ENCODE assay signal across 39 cellular contexts in genomic region chr10:133190225-133190624, GRCh38. TPM values are rescaled to one million over a fixed set of nuclear protein-coding genes. Genes with fewer than 3 reads are reported as not detected.
DNase-seq lines count a peak whose midpoint lies in the region; ATAC-seq, FAIRE-seq and TF ChIP-seq lines count a peak whose summit lies in the region.
"Had no signal": no experiment of that assay in that cellular context is flagged by ENCODE, and none has a peak within 500 bp of the region (broad histone marks: within the 10 kb centered on the region; RNA-seq: fewer than 3 reads in every experiment).

No MANE protein-coding gene starts in this region.

- TF ChIP-seq EP300 in HepG2 (IDR thresholded peaks at IDR 0.05; ENCODE audit: low read depth in 2 of 2, low read length in 2 of 2), result no peak
- TF ChIP-seq EP300 in HepG2 (CRISPR knock-in tag; IDR thresholded peaks at IDR 0.05; ENCODE audit: borderline replicate concordance), result no peak

- DNase-seq in Right ventricle myocardium inferior (ENCODE audit: missing footprints) (peak; percentile 42), cardiac septum (ENCODE audit: low spot score) (no peak), right cardiac atrium (peak in 2 of 3 donors; percentile 1 to 9), left ventricle myocardium superior (no peak), HepG2 (ENCODE audit: low spot score) (no peak), right lobe of liver (no peak)
- DNase-seq: 8988T; ACHN; AML-193; BE2C; C1 segment of cervical spinal cord; Caco-2; Calu3; CD4-positive, alpha-beta memory T cell; CD4-positive, alpha-beta T cell; CD4-positive, CD25-positive, alpha-beta regulatory T cell; CD8-positive, alpha-beta memory T cell; CD8-positive, alpha-beta T cell; COR-L47; DMS 273 treated with DMSO at 0.1 percent for 48 hours; DMS153; DMS53; DMS79; DMS79 treated with DMSO at 0.1 percent for 48 hours; DND-41; EL had no signal

- no TSS peak for BruUV-seq in HepG2 (replicated peaks; lab: Mats Ljungman, UMichigan)

- no peak overlapping the region for H3K4me2 ChIP-seq in HepG2 (ENCODE audit: low read depth, low read length)
- H3K4me2 ChIP-seq: A549, BLaER1 had no signal

- no peaks in the 10 kb centered on the region for H3K27me3 ChIP-seq in right cardiac atrium (ENCODE audit: control insufficient read depth, insufficient read depth)
- H3K27me3 ChIP-seq in HepG2 (ENCODE audit: control insufficient read depth in 1 of 2, insufficient read depth in 2 of 2, low read length in 2 of 2), result peaks cover 11 to 52% of the 10 kb centered on the region in 2 experiments; a peak in 4 of 5 replicates
- no peaks in the 10 kb centered on the region for H3K27me3 ChIP-seq in right lobe of liver
- H3K27me3 ChIP-seq: BLaER1 had no signal

- in situ Hi-C loops in HepG2 (cut with HindIII; ENCODE audit: extremely low pct_ligation_motif_present, low pct_unique_long_range_greater_than_20kb), result no loop called here

- ATAC-seq in Right ventricle myocardium inferior, result no peak
- ATAC-seq in right cardiac atrium, result no peak
- no peak for ATAC-seq in left ventricle myocardium superior
- ATAC-seq in HepG2, result no peak
- ATAC-seq in right lobe of liver, result no peak
- ATAC-seq: CD8-positive, alpha-beta T cell had no signal

- H3K27ac ChIP-seq in right cardiac atrium (ENCODE audit: low read length), result no peak overlapping the region
- no peak overlapping the region for H3K27ac ChIP-seq in HepG2 (ENCODE audit: extremely low read length, insufficient read depth, low read length)
- no peak overlapping the region for H3K27ac ChIP-seq in right lobe of liver
- H3K27ac ChIP-seq: 22Rv1; A549; BLaER1; BLaER1 treated with 17β-estradiol and CSF1 and Interleukin-3, amounts not matched to agents 10 nM and 100 nM; C4-2B had no signal

- intact Hi-C loops in Right ventricle myocardium inferior (cut with DNase I), result no loop called here
- intact Hi-C loops in cardiac septum (cut with DNase I), result no loop called here
- intact Hi-C loops in right cardiac atrium (cut with DNase I), result no loop called here
- intact Hi-C loops in left ventricle myocardium superior (cut with micrococcal nuclease), result no loop called here
- intact Hi-C loops in HepG2 (cut with micrococcal nuclease; ENCODE audit: unreplicated experiment), result no loop called here
- intact Hi-C loops in right lobe of liver (cut with DNase I), result no loop called here

- TF ChIP-seq CTCF in HepG2 (CRISPR knock-in tag; IDR thresholded peaks at IDR 0.05) (no peak), right lobe of liver (IDR thresholded peaks at IDR 0.05) (no peak)

- no peaks in the 10 kb centered on the region for H3K9me3 ChIP-seq in right cardiac atrium (ENCODE audit: control insufficient read depth, low read length)
- H3K9me3 ChIP-seq in HepG2 (ENCODE audit: low read length), result no peaks in the 10 kb centered on the region
- H3K9me3 ChIP-seq in right lobe of liver, result no peaks in the 10 kb centered on the region
- H3K9me3 ChIP-seq: BE2C had no signal

- FAIRE-seq in HepG2 (lab: Jason Lieb, UNC), result no peak
- FAIRE-seq: A204.1, A549, D721Med had no signal

- H3K79me2 ChIP-seq in HepG2 (ENCODE audit: insufficient read depth, low read length), result no peaks in the 10 kb centered on the region

- 96% methylated on average over 10 of the region's 10 CpGs for WGBS in right cardiac atrium
- 41% methylated on average over 10 of the region's 10 CpGs for WGBS in HepG2 (ENCODE audit: low lambda C conversion rate)
- 85% methylated on average over 8 of the region's 10 CpGs for WGBS in right lobe of liver (ENCODE audit: insufficient coverage, low coverage, low lambda C conversion rate, missing lambda C conversion rate)

- H3K4me3 ChIP-seq in right cardiac atrium (ENCODE audit: low read length) (no peak overlapping the region), HepG2 (replicated peaks in 1 of 3; ENCODE audit: insufficient read depth in 1 of 3, low read depth in 2 of 3, low read length in 3 of 3) (no peak overlapping the region), right lobe of liver (no peak overlapping the region)
- H3K4me3 ChIP-seq: A549; BLaER1; BLaER1 treated with 17β-estradiol and CSF1 and Interleukin-3, amounts not matched to agents 10 nM and 100 nM had no signal

- POLR2A ChIA-PET in HepG2 (lab: Yijun Ruan, JAX), result no interaction called here

- H3K36me3 ChIP-seq in HepG2 (replicated peaks in 1 of 2; ENCODE audit: control insufficient read depth in 1 of 2, insufficient read depth in 2 of 2, low read length in 2 of 2) (no peaks in the 10 kb centered on the region), right lobe of liver (no peaks in the 10 kb centered on the region)
- H3K36me3 ChIP-seq: BE2C, BLaER1 had no signal

- TF ChIP-seq POLR2A in HepG2 (IDR thresholded peaks at IDR 0.05; ENCODE audit: insufficient read depth in 1 of 2, low read depth in 2 of 2, low read length in 2 of 2), result no peak
- no peak for TF ChIP-seq POLR2A in right lobe of liver (IDR thresholded peaks at IDR 0.05)

- H3K4me1 ChIP-seq in right cardiac atrium (ENCODE audit: control insufficient read depth, insufficient read depth, low read length) (no peaks in the 10 kb centered on the region), HepG2 (ENCODE audit: insufficient read depth, low read length) (peaks cover 10% of the 10 kb centered on the region; the same call in 1 of the 2 replicates), right lobe of liver (no peaks in the 10 kb centered on the region)
- H3K4me1 ChIP-seq: A549, BE2C, Caco-2 had no signal

- no peak for TF ChIP-seq RAD21 in HepG2 (CRISPR knock-in tag; IDR thresholded peaks at IDR 0.05)

- H2AFZ ChIP-seq in HepG2 (ENCODE audit: low read length), result no peak overlapping the region

- CTCF ChIA-PET in HepG2 (lab: Yijun Ruan, JAX; ENCODE audit: low intra/inter-chr PET ratio, low total read pairs), result no interaction called here

- no peak overlapping the region for H3K9ac ChIP-seq in HepG2 (ENCODE audit: insufficient read depth, low read depth, low read length)
- H3K9ac ChIP-seq: BLaER1; BLaER1 treated with 17β-estradiol and CSF1 and Interleukin-3, amounts not matched to agents 10 nM and 100 nM had no signal

- H4K20me1 ChIP-seq in HepG2 (ENCODE audit: insufficient read depth, low read length), result no peaks in the 10 kb centered on the region

RNA-seq across cellular contexts. Expression of gene KNDC1, which starts 30.2 kb away (rescaled TPM):
- total RNA-seq in Right ventricle myocardium inferior (not detected), cardiac septum (0.05 TPM), right cardiac atrium (1 to 10 TPM in 2 of 4 donors, under 1 TPM in 2; 0.41 to 1.4 (median 0.91) TPM), left ventricle myocardium superior (0.20 TPM), HepG2 (2016; rRNA removed; fragmentation: Illumina TruSeq; extraction: Trizol) (0.44 TPM in 1 of 2 replicates, not detected in the other), right lobe of liver (10 to 100 TPM in 2 of 6 experiments, 1 to 10 TPM in 3, under 1 TPM in 1; 0.54 to 11.6 (median 8.2) TPM)
- polyA plus RNA-seq in right cardiac atrium (0.23 TPM), HepG2 (2011; rRNA removed) (0.56 and 0.69 TPM in 2 replicates)
- total RNA-seq in HepG2 (2016; cell fraction: cytosol; rRNA removed; fragmentation: Illumina TruSeq; extraction: Trizol; ENCODE audit: low read depth), result not detected in 2 replicates
- not detected in 2 replicates for total RNA-seq in HepG2 (2016; cell fraction: insoluble cytoplasmic fraction; rRNA removed; fragmentation: Illumina TruSeq; extraction: Trizol)
- 0.38 TPM in 1 of 2 replicates, not detected in the other for total RNA-seq in HepG2 (2016; cell fraction: membrane; rRNA removed; fragmentation: Illumina TruSeq; extraction: Trizol)
- not detected in 2 replicates for total RNA-seq in HepG2 (2016; cell fraction: nucleus; rRNA removed; fragmentation: Illumina TruSeq; extraction: Trizol)
- 0.09 and 0.66 TPM in 2 replicates for polyA plus RNA-seq in HepG2 (2011; cell fraction: cytosol; rRNA removed)
- 1.3 and 3.3 TPM in 2 replicates for polyA plus RNA-seq in HepG2 (2011; cell fraction: nucleus; rRNA removed)
- polyA plus RNA-seq in HepG2 (2012), result 0.17 TPM in 1 of 2 replicates, not detected in the other
- polyA plus RNA-seq in HepG2 (2016; cell fraction: cytosol; fragmentation: Illumina TruSeq; extraction: Trizol; ENCODE audit: low read depth), result 0.03 and 0.17 TPM in 2 replicates
- polyA plus RNA-seq in HepG2 (2016; cell fraction: insoluble cytoplasmic fraction; fragmentation: Illumina TruSeq; extraction: Trizol; ENCODE audit: low read depth), result not detected in 2 replicates
- 0.03 TPM in 1 of 2 replicates, not detected in the other for polyA plus RNA-seq in HepG2 (2016; cell fraction: membrane; fragmentation: Illumina TruSeq; extraction: Trizol; ENCODE audit: low read depth)
- polyA plus RNA-seq in HepG2 (2016; cell fraction: nucleus; fragmentation: Illumina TruSeq; extraction: Trizol; ENCODE audit: insufficient read depth, low read depth), result not detected in 2 replicates
- polyA minus RNA-seq in HepG2 (2011; rRNA and poly(A)+ RNA removed; ENCODE audit: low replicate concordance), result 0.09 and 4.0 TPM in 2 replicates
- 0.53 and 1.8 TPM in 2 replicates for polyA minus RNA-seq in HepG2 (2011; cell fraction: cytosol; rRNA and poly(A)+ RNA removed)
- polyA minus RNA-seq in HepG2 (2011; cell fraction: nucleus; rRNA and poly(A)+ RNA removed), result 0.12 and 2.4 TPM in 2 replicates
- total RNA-seq: A673; CD4-positive, alpha-beta T cell; CD8-positive, alpha-beta memory T cell; CD8-positive, alpha-beta T cell; Daoy had no signal
- polyA plus RNA-seq: CD4-positive, CD25-positive, alpha-beta regulatory T cell had no signal

RNA-seq across cellular contexts. Expression of gene UTF1, which starts 39.8 kb away (rescaled TPM):
- total RNA-seq in Right ventricle myocardium inferior, result not detected
- total RNA-seq in cardiac septum, result not detected
- total RNA-seq in right cardiac atrium, result not detected
- not detected for polyA plus RNA-seq in right cardiac atrium
- total RNA-seq in left ventricle myocardium superior, result not detected
- total RNA-seq in HepG2 (2016; rRNA removed; fragmentation: Illumina TruSeq; extraction: Trizol), result not detected in 2 replicates
- total RNA-seq in HepG2 (2016; cell fraction: cytosol; rRNA removed; fragmentation: Illumina TruSeq; extraction: Trizol; ENCODE audit: low read depth), result not detected in 2 replicates
- not detected in 2 replicates for total RNA-seq in HepG2 (2016; cell fraction: insoluble cytoplasmic fraction; rRNA removed; fragmentation: Illumina TruSeq; extraction: Trizol)
- not detected in 2 replicates for total RNA-seq in HepG2 (2016; cell fraction: membrane; rRNA removed; fragmentation: Illumina TruSeq; extraction: Trizol)
- not detected in 2 replicates for total RNA-seq in HepG2 (2016; cell fraction: nucleus; rRNA removed; fragmentation: Illumina TruSeq; extraction: Trizol)
- not detected in 2 replicates for polyA plus RNA-seq in HepG2 (2011; rRNA removed)
- not detected in 2 replicates for polyA plus RNA-seq in HepG2 (2011; cell fraction: cytosol; rRNA removed)
- polyA plus RNA-seq in HepG2 (2011; cell fraction: nucleus; rRNA removed), result not detected in 2 replicates
- not detected in 2 replicates for polyA plus RNA-seq in HepG2 (2012)
- polyA plus RNA-seq in HepG2 (2016; cell fraction: cytosol; fragmentation: Illumina TruSeq; extraction: Trizol; ENCODE audit: low read depth), result not detected in 2 replicates
- not detected in 2 replicates for polyA plus RNA-seq in HepG2 (2016; cell fraction: insoluble cytoplasmic fraction; fragmentation: Illumina TruSeq; extraction: Trizol; ENCODE audit: low read depth)
- not detected in 2 replicates for polyA plus RNA-seq in HepG2 (2016; cell fraction: membrane; fragmentation: Illumina TruSeq; extraction: Trizol; ENCODE audit: low read depth)
- not detected in 2 replicates for polyA plus RNA-seq in HepG2 (2016; cell fraction: nucleus; fragmentation: Illumina TruSeq; extraction: Trizol; ENCODE audit: insufficient read depth, low read depth)
- not detected in 2 replicates for polyA minus RNA-seq in HepG2 (2011; rRNA and poly(A)+ RNA removed; ENCODE audit: low replicate concordance)
- not detected in 2 replicates for polyA minus RNA-seq in HepG2 (2011; cell fraction: cytosol; rRNA and poly(A)+ RNA removed)
- polyA minus RNA-seq in HepG2 (2011; cell fraction: nucleus; rRNA and poly(A)+ RNA removed), result not detected in 2 replicates
- total RNA-seq in right lobe of liver, result not detected
- total RNA-seq: A172; A673; Caco-2; Calu3; CD4-positive, alpha-beta memory T cell; CD4-positive, alpha-beta T cell; CD4-positive, CD25-positive, alpha-beta regulatory T cell; CD8-positive, alpha-beta memory T cell; CD8-positive, alpha-beta T cell; Daoy had no signal
- polyA plus RNA-seq: A549; AG04450; BJ; CD4-positive, alpha-beta memory T cell; CD4-positive, CD25-positive, alpha-beta regulatory T cell; CD8-positive, alpha-beta memory T cell had no signal

RNA-seq across cellular contexts. Expression of gene VENTX, which starts 47.4 kb away (rescaled TPM):
- 0.54 TPM for total RNA-seq in Right ventricle myocardium inferior
- 0.40 TPM for total RNA-seq in cardiac septum
- total RNA-seq in right cardiac atrium, result under 1 TPM; 0.45 to 0.89 (median 0.68) TPM
- polyA plus RNA-seq in right cardiac atrium, result 0.48 TPM
- total RNA-seq in left ventricle myocardium superior, result 0.99 TPM
- total RNA-seq in HepG2 (2016; rRNA removed; fragmentation: Illumina TruSeq; extraction: Trizol), result not detected in 2 replicates
- not detected in 2 replicates for total RNA-seq in HepG2 (2016; cell fraction: cytosol; rRNA removed; fragmentation: Illumina TruSeq; extraction: Trizol; ENCODE audit: low read depth)
- not detected in 2 replicates for total RNA-seq in HepG2 (2016; cell fraction: insoluble cytoplasmic fraction; rRNA removed; fragmentation: Illumina TruSeq; extraction: Trizol)
- not detected in 2 replicates for total RNA-seq in HepG2 (2016; cell fraction: membrane; rRNA removed; fragmentation: Illumina TruSeq; extraction: Trizol)
- not detected in 2 replicates for total RNA-seq in HepG2 (2016; cell fraction: nucleus; rRNA removed; fragmentation: Illumina TruSeq; extraction: Trizol)
- polyA plus RNA-seq in HepG2 (2011; rRNA removed), result not detected in 2 replicates
- polyA plus RNA-seq in HepG2 (2011; cell fraction: cytosol; rRNA removed), result not detected in 2 replicates
- polyA plus RNA-seq in HepG2 (2011; cell fraction: nucleus; rRNA removed), result not detected in 2 replicates
- polyA plus RNA-seq in HepG2 (2012), result not detected in 2 replicates
- not detected in 2 replicates for polyA plus RNA-seq in HepG2 (2016; cell fraction: cytosol; fragmentation: Illumina TruSeq; extraction: Trizol; ENCODE audit: low read depth)
- not detected in 2 replicates for polyA plus RNA-seq in HepG2 (2016; cell fraction: insoluble cytoplasmic fraction; fragmentation: Illumina TruSeq; extraction: Trizol; ENCODE audit: low read depth)
- not detected in 2 replicates for polyA plus RNA-seq in HepG2 (2016; cell fraction: membrane; fragmentation: Illumina TruSeq; extraction: Trizol; ENCODE audit: low read depth)
- not detected in 2 replicates for polyA plus RNA-seq in HepG2 (2016; cell fraction: nucleus; fragmentation: Illumina TruSeq; extraction: Trizol; ENCODE audit: insufficient read depth, low read depth)
- polyA minus RNA-seq in HepG2 (2011; rRNA and poly(A)+ RNA removed; ENCODE audit: low replicate concordance), result not detected in 2 replicates
- not detected in 2 replicates for polyA minus RNA-seq in HepG2 (2011; cell fraction: cytosol; rRNA and poly(A)+ RNA removed)
- polyA minus RNA-seq in HepG2 (2011; cell fraction: nucleus; rRNA and poly(A)+ RNA removed), result not detected in 2 replicates
- total RNA-seq in right lobe of liver, result under 1 TPM; 0.09 to 0.38 (median 0.19) TPM
- total RNA-seq: A172; A673; B cell; Caco-2; Calu3; CD4-positive, alpha-beta memory T cell; CD4-positive, CD25-positive, alpha-beta regulatory T cell; CD8-positive, alpha-beta memory T cell; CD8-positive, alpha-beta T cell; Daoy had no signal
- polyA plus RNA-seq: A549; AG04450; BJ; CD4-positive, alpha-beta memory T cell; CD4-positive, CD25-positive, alpha-beta regulatory T cell; CD8-positive, alpha-beta memory T cell had no signal

Comparison
In these comparisons a context has a peak if more than half of its experiments do, and no peak if none do; other contexts are left out.
1. DNase-seq: peak in Right ventricle myocardium inferior (single experiment) and right cardiac atrium (2 of 3); none in cardiac septum (single experiment), left ventricle myocardium superior (single experiment), HepG2 (single experiment) and right lobe of liver (0 of 3).